In genomic region chr5:148027505-148027904, GRCh38 we compare ENCODE assay signal across 32 cellular contexts.
"Had no signal": no experiment of that assay in that cellular context is flagged by ENCODE, and none has a peak within 500 bp of the region (broad histone marks: within the 10 kb centered on the region; RNA-seq: fewer than 3 reads in every experiment).

No MANE protein-coding gene starts in this region.

- H3K9me3 ChIP-seq: adrenal gland, ascending aorta, body of pancreas, breast epithelium had no signal

- H3K27ac ChIP-seq: adrenal gland, ascending aorta, body of pancreas, brain microvascular endothelial cell, breast epithelium, cardiac muscle cell had no signal

- H3K36me3 ChIP-seq: adrenal gland, ascending aorta, brain microvascular endothelial cell, breast epithelium, cardiac muscle cell had no signal

- H3K4me3 ChIP-seq: adrenal gland, ascending aorta, body of pancreas, breast epithelium, cardiac muscle cell had no signal

- ATAC-seq: activated naive CD4-positive, alpha-beta T cell treated with anti-CD3 and anti-CD28 coated beads, Interleukin-2, amount 50 U/mL, for 72 hours; activated naive CD8-positive, alpha-beta T cell treated with anti-CD3 and anti-CD28 coated beads, Interleukin-2, amount 50 U/mL, for 24 hours; activated T-cell treated with anti-CD3 and anti-CD28 coated beads, Interleukin-2, amount 50 U/mL, for 4 hours; activated T-cell treated with anti-CD3 and anti-CD28 coated beads, Interleukin-2, amount 50 U/mL, for 72 hours; activated T-helper 17 cell treated with anti-CD3 and anti-CD28 coated beads, Interleukin-2, amount 50 U/mL, for 72 hours; body of pancreas had no signal

- H3K27me3 ChIP-seq: adrenal gland, ascending aorta, body of pancreas, brain microvascular endothelial cell, breast epithelium, cardiac muscle cell had no signal

- H3K4me1 ChIP-seq: ascending aorta, body of pancreas, breast epithelium had no signal

- DNase-seq: activated effector memory CD4-positive, alpha-beta T cell treated with anti-CD3 and anti-CD28 coated beads, Interleukin-2, amount 50 U/mL, for 16 hours; activated effector memory CD4-positive, alpha-beta T cell treated with Interleukin-2 at 50 U/mL for 16 hours; activated gamma-delta T cell; activated gamma-delta T cell treated with Interleukin-2 at 50 U/mL for 16 hours; activated naive CD4-positive, alpha-beta T cell; activated naive CD4-positive, alpha-beta T cell treated with anti-CD3 and anti-CD28 coated beads for 36 hours; activated naive CD4-positive, alpha-beta T cell treated with anti-CD3 and anti-CD28 coated beads, Interleukin-2, amount 10 ng/mL, durations not matched to agents 7 days and 5 days; activated naive CD4-positive, alpha-beta T cell treated with anti-CD3 and anti-CD28 coated beads, Interleukin-2, amount 50 U/mL, for 16 hours; activated naive CD4-positive, alpha-beta T cell treated with Interleukin-2 at 50 U/mL for 16 hours; activated naive CD8-positive, alpha-beta T cell treated with anti-CD3 and anti-CD28 coated beads for 36 hours; activated naive CD8-positive, alpha-beta T cell treated with anti-CD3 and anti-CD28 coated beads, Interleukin-2, amount 10 ng/mL, durations not matched to agents 7 days and 5 days; activated naive CD8-positive, alpha-beta T cell treated with anti-CD3 and anti-CD28 coated beads, Interleukin-2, amount 50 U/mL, for 24 hours; activated T-cell treated with anti-CD3 and anti-CD28 coated beads, Interleukin-2, amount 50 U/mL, for 1 hour; activated T-cell treated with anti-CD3 and anti-CD28 coated beads, Interleukin-2, amount 50 U/mL, for 24 hours; activated T-cell treated with anti-CD3 and anti-CD28 coated beads, Interleukin-2, amount 50 U/mL, for 4 hours; activated T-cell treated with anti-CD3 and anti-CD28 coated beads, Interleukin-2, amount 50 U/mL, for 48 hours; activated T-cell treated with anti-CD3 and anti-CD28 coated beads, Interleukin-2, amount 50 U/mL, for 72 hours; adrenal gland; amniotic stem cell; amygdala; anterior cingulate cortex; aorta; body of pancreas; brain microvascular endothelial cell; caudate nucleus; central memory CD4-positive, alpha-beta T cell; cerebellar nuclear complex had no signal
